ENCODE assay signal across 9 cellular contexts in genomic region chr10:120108941-120109340, GRCh38.
"Had no signal": no experiment of that assay in that cellular context is flagged by ENCODE, and none has a peak within 500 bp of the region (broad histone marks: within the 10 kb centered on the region; RNA-seq: fewer than 3 reads in every experiment).

No MANE protein-coding gene starts in this region.

- H3K36me3 ChIP-seq: HAP-1 had no signal

- H3K27ac ChIP-seq: HL-60 had no signal

- H3K4me3 Mint-ChIP-seq: HFFc6, IgD-negative memory B cell had no signal

- DNase-seq: GOT3, H7, HFFc6, KBM-7 had no signal

- ATAC-seq: HCT116, HepG2 had no signal

- H3K4me3 ChIP-seq: HAP-1 had no signal

- H3K4me1 Mint-ChIP-seq: IgD-negative memory B cell had no signal

- H3K4me1 ChIP-seq: HAP-1 had no signal

- H3K27ac Mint-ChIP-seq: HFFc6, IgD-negative memory B cell had no signal

- H3K9me3 ChIP-seq: HAP-1 had no signal
